In genomic region chr2:229693845-229694244, GRCh38 we compare ENCODE assay signal across 3 cellular contexts. TPM values are rescaled to one million over a fixed set of nuclear protein-coding genes. Genes with fewer than 3 reads are reported as not detected.
"Had no signal": no experiment of that assay in that cellular context is flagged by ENCODE, and none has a peak within 500 bp of the region (broad histone marks: within the 10 kb centered on the region; RNA-seq: fewer than 3 reads in every experiment).

No MANE protein-coding gene starts in this region.

RNA-seq across cellular contexts. Expression of gene DNER, which starts 20.5 kb away (rescaled TPM):
- total RNA-seq: HepG2, HT-29, K562 had no signal
